Comparison of ENCODE assay signal across 9 cellular contexts in the genomic region with DNA sequence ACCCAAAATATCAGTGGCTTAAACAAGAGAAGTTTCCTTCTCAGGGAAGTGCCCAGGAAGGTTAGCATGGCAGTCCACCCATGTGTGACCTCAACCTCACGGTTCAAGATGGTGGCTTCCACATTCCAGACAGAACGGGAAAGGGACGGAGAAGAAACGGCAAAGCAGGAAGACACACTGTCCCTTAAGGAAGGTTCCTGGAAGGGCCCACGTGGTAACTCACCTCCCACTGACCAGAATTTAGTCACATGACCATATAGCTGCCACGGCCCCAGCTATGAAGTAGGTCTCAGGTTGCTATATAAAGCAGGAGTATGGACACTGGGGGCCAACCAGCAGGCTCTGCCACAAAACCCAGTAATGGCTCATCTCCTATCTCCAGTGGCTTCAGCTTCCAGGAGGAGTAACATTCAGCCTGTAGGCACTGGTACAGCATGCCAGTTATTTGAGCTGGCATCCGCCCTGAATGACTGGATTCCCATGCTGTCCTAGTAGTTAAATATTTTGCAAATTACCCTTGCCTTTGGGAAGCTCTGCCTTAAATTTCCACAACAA.
DNase-seq lines count a peak whose midpoint lies in the region; TF ChIP-seq lines count a peak whose summit lies in the region.
"Had no signal": no experiment of that assay in that cellular context is flagged by ENCODE, and none has a peak within 500 bp of the region (broad histone marks: within the 10 kb centered on the region; RNA-seq: fewer than 3 reads in every experiment).

No MANE protein-coding gene starts in this region.

- no peak for TF ChIP-seq EP300 in sigmoid colon (IDR thresholded peaks at IDR 0.05)

- H3K27ac ChIP-seq in esophagus (ENCODE audit: low read depth in 2 of 2, low read length in 1 of 2) (peak overlapping the region; percentile 17 to 74), sigmoid colon (peak overlapping the region; percentile 39 to 75 (median 66))
- H3K27ac ChIP-seq: VCaP had no signal

- no peak for TF ChIP-seq POLR2A in sigmoid colon (IDR thresholded peaks at IDR 0.05)

- H3K9me3 ChIP-seq in esophagus (ENCODE audit: control insufficient read depth in 2 of 2, insufficient read depth in 1 of 2, low read depth in 1 of 2, low read length in 1 of 2), result no peaks in the 10 kb centered on the region
- no peaks in the 10 kb centered on the region for H3K9me3 ChIP-seq in sigmoid colon

- H3K36me3 ChIP-seq in esophagus (ENCODE audit: control insufficient read depth in 2 of 2, insufficient read depth in 2 of 2, low read length in 1 of 2), result no peaks in the 10 kb centered on the region
- no peaks in the 10 kb centered on the region for H3K36me3 ChIP-seq in sigmoid colon

- H3K4me3 ChIP-seq in esophagus (ENCODE audit: low read depth in 1 of 2, low read length in 2 of 2) (no peak overlapping the region), sigmoid colon (no peak overlapping the region)

- no peak for TF ChIP-seq CTCF in sigmoid colon (IDR thresholded peaks at IDR 0.05)

- H3K4me1 ChIP-seq in esophagus (ENCODE audit: control insufficient read depth in 2 of 2, insufficient read depth in 2 of 2, low read length in 1 of 2) (peaks cover 14% of the 10 kb centered on the region in 2 donors), sigmoid colon (peaks cover 0 to 95% (median 86%) of the 10 kb centered on the region in 4 donors)

- in situ Hi-C loops in SK-MEL-5 (cut with HindIII; ENCODE audit: low pct_unique_long_range_greater_than_20kb, low sequenced_read_pairs), result no loop called here

- intact Hi-C loops in sigmoid colon (cut with DNase I), result no loop called here

- 72 to 81% methylated on average over 7 of the region's 7 CpGs for WGBS in esophagus, 2 donors
- 89 to 91% methylated on average over 7 of the region's 7 CpGs for WGBS in sigmoid colon, 2 donors

- H3K27me3 ChIP-seq in esophagus (ENCODE audit: control insufficient read depth in 1 of 2, insufficient read depth in 2 of 2, low read length in 2 of 2) (no peaks in the 10 kb centered on the region), sigmoid colon (no peaks in the 10 kb centered on the region)

- DNase-seq in EH (ENCODE audit: low read depth) (peak; percentile 86), SK-MEL-5 (ENCODE audit: low read depth, low spot score) (peak; percentile 65), sigmoid colon (no peak), NCI-H2107 (lab: John Stamatoyannopoulos, UW) (no peak), CD1c-positive myeloid dendritic cell (ENCODE audit: extremely low spot score) (no peak), HUDEP-2 (lab: John Stamatoyannopoulos, UW; ENCODE audit: unreplicated experiment in 76 of 76) (no peak)
- no peak for DNase-seq in stimulated activated CD4-positive, alpha-beta T cell treated with anti-CD3 and anti-CD28 coated beads, Interleukin-12 subunit alpha, Interleukin-12 subunit beta, amount 100 ng/mL, for 4 hours

Comparison
In these comparisons a context has a peak if more than half of its experiments do, and no peak if none do; other contexts are left out.
1. DNase-seq: peak in EH (single experiment) and SK-MEL-5 (single experiment); none in sigmoid colon (single experiment), NCI-H2107 (single experiment), CD1c-positive myeloid dendritic cell (single experiment), stimulated activated CD4-positive, alpha-beta T cell treated with anti-CD3 and anti-CD28 coated beads, Interleukin-12 subunit alpha, Interleukin-12 subunit beta, amount 100 ng/mL, for 4 hours (single experiment) and HUDEP-2 (0 of 76).